21 cellular contexts compared by ENCODE assay signal in genomic region chr7:34523233-34523918, GRCh38.
DNase-seq lines count a peak whose midpoint lies in the region; ATAC-seq, FAIRE-seq and TF ChIP-seq lines count a peak whose summit lies in the region.
"Had no signal": no experiment of that assay in that cellular context is flagged by ENCODE, and none has a peak within 500 bp of the region (broad histone marks: within the 10 kb centered on the region; RNA-seq: fewer than 3 reads in every experiment).

No MANE protein-coding gene starts in this region.

- H3K27ac ChIP-seq in ACC112 (ENCODE audit: low read depth, low read length) (peak overlapping the region; percentile 25; the same call in 1 of the 2 replicates), astrocyte (ENCODE audit: low read depth, low read length) (no peak overlapping the region)
- H3K27ac ChIP-seq: esophagus squamous epithelium, heart left ventricle, Peyer's patch, right atrium auricular region, suprapubic skin, vagina had no signal

- CTCF ChIA-PET in WTC11 (lab: Charles Lee) = no interaction called here

- H3K9ac ChIP-seq in astrocyte (ENCODE audit: low read length) = no peak overlapping the region

- peaks cover 10% of the 10 kb centered on the region for H3K9me3 Mint-ChIP-seq in astrocyte (ENCODE audit: unreplicated experiment)
- peaks cover 60% of the 10 kb centered on the region for H3K9me3 Mint-ChIP-seq in WTC11

- no peak overlapping the region for H2AFZ ChIP-seq in ACC112 (ENCODE audit: low read length, unreplicated experiment)
- no peak overlapping the region for H2AFZ ChIP-seq in astrocyte (ENCODE audit: low read depth, low read length)

- H3K36me3 ChIP-seq in ACC112 (ENCODE audit: insufficient read depth, low read length) (no peaks in the 10 kb centered on the region), astrocyte (ENCODE audit: insufficient read depth, low read length) (no peaks in the 10 kb centered on the region)
- H3K36me3 ChIP-seq: esophagus squamous epithelium, heart left ventricle, Peyer's patch, right atrium auricular region, suprapubic skin, vagina had no signal

- no peaks in the 10 kb centered on the region for H3K9me3 ChIP-seq in astrocyte (ENCODE audit: insufficient read depth, low read depth, low read length)
- H3K9me3 ChIP-seq: right atrium auricular region, suprapubic skin, vagina had no signal

- TF ChIP-seq CTCF in astrocyte (IDR thresholded peaks at IDR 0.05; ENCODE audit: insufficient read depth, low read depth, low read length) (no peak), WTC11 (IDR thresholded peaks at IDR 0.05) (no peak)

- ATAC-seq in WTC11 = no peak
- ATAC-seq: activated naive CD8-positive, alpha-beta T cell treated with anti-CD3 and anti-CD28 coated beads, Interleukin-2, amount 50 U/mL, for 24 hours; heart left ventricle had no signal

- no peaks in the 10 kb centered on the region for H3K79me2 ChIP-seq in ACC112 (ENCODE audit: control insufficient read depth, insufficient read depth, low read length, unreplicated experiment)
- H3K79me2 ChIP-seq in astrocyte (ENCODE audit: insufficient read depth, low read length) = no peaks in the 10 kb centered on the region

- no peaks in the 10 kb centered on the region for H3K27me3 ChIP-seq in ACC112 (ENCODE audit: insufficient read depth, low read length)
- no peaks in the 10 kb centered on the region for H3K27me3 ChIP-seq in astrocyte (ENCODE audit: insufficient read depth, low read length)
- H3K27me3 ChIP-seq: esophagus squamous epithelium, heart left ventricle, Peyer's patch, right atrium auricular region, suprapubic skin, vagina had no signal

- H3K36me3 Mint-ChIP-seq in astrocyte (ENCODE audit: low read depth, unreplicated experiment) (no peaks in the 10 kb centered on the region), WTC11 (peaks cover 16% of the 10 kb centered on the region)

- no peak overlapping the region for H3K4me2 ChIP-seq in astrocyte (ENCODE audit: low read length)

- H3K27me3 Mint-ChIP-seq in astrocyte (ENCODE audit: low read depth, unreplicated experiment) = no peaks in the 10 kb centered on the region
- no peaks in the 10 kb centered on the region for H3K27me3 Mint-ChIP-seq in WTC11 (ENCODE audit: low read depth)
- H3K27me3 Mint-ChIP-seq: activated naive CD8-positive, alpha-beta T cell treated with anti-CD3 and anti-CD28 coated beads, Interleukin-2, amount 50 U/mL, for 24 hours; central memory CD8-positive, alpha-beta T cell had no signal

- H3K4me3 ChIP-seq in ACC112 (ENCODE audit: low read depth, low read length) = no peak overlapping the region
- no peak overlapping the region for H3K4me3 ChIP-seq in astrocyte (ENCODE audit: insufficient read depth, low read depth, low read length)
- H3K4me3 ChIP-seq: esophagus squamous epithelium, heart left ventricle, Peyer's patch, right atrium auricular region, suprapubic skin, vagina had no signal

- H4K20me1 ChIP-seq in astrocyte (ENCODE audit: insufficient read depth, low read length) = no peaks in the 10 kb centered on the region

- POLR2A ChIA-PET in WTC11 (lab: Charles Lee) = no interaction called here

- DNase-seq in HS-5 (ENCODE audit: low read depth) (peak; percentile 88), astrocyte (ENCODE audit: low read depth) (peak; percentile 12), glomerular visceral epithelial cell (ENCODE audit: extremely low spot score) (peak; percentile 30), posterior cingulate gyrus (no peak), SK-N-DZ (ENCODE audit: low spot score) (no peak), WTC11 (ENCODE audit: low spot score) (no peak), mucosa of gallbladder (ENCODE audit: low spot score) (no peak)
- DNase-seq: activated naive CD8-positive, alpha-beta T cell treated with anti-CD3 and anti-CD28 coated beads, Interleukin-2, amount 50 U/mL, for 24 hours; DND-41; esophagus squamous epithelium; heart left ventricle; NCI-H1694; nucleus accumbens; Peyer's patch had no signal

- intact Hi-C loops in posterior cingulate gyrus (cut with DNase I) = no loop called here

- no peak for FAIRE-seq in astrocyte (lab: Jason Lieb, UNC)
- FAIRE-seq: GM19239, H54 had no signal

- no peak overlapping the region for H3K27ac Mint-ChIP-seq in astrocyte (ENCODE audit: unreplicated experiment)
- H3K27ac Mint-ChIP-seq in WTC11 = no peak overlapping the region
- H3K27ac Mint-ChIP-seq: activated naive CD8-positive, alpha-beta T cell treated with anti-CD3 and anti-CD28 coated beads, Interleukin-2, amount 50 U/mL, for 24 hours had no signal

- H3K4me1 Mint-ChIP-seq in astrocyte (ENCODE audit: low read depth, unreplicated experiment) (no peaks in the 10 kb centered on the region), WTC11 (no peaks in the 10 kb centered on the region)
- H3K4me1 Mint-ChIP-seq: activated naive CD8-positive, alpha-beta T cell treated with anti-CD3 and anti-CD28 coated beads, Interleukin-2, amount 50 U/mL, for 24 hours; central memory CD8-positive, alpha-beta T cell had no signal

- no peak overlapping the region for H3K4me3 Mint-ChIP-seq in astrocyte (ENCODE audit: unreplicated experiment)
- no peak overlapping the region for H3K4me3 Mint-ChIP-seq in WTC11
- H3K4me3 Mint-ChIP-seq: activated naive CD8-positive, alpha-beta T cell treated with anti-CD3 and anti-CD28 coated beads, Interleukin-2, amount 50 U/mL, for 24 hours; central memory CD8-positive, alpha-beta T cell had no signal

- no peaks in the 10 kb centered on the region for H3K4me1 ChIP-seq in ACC112 (ENCODE audit: control insufficient read depth, insufficient read depth, low read length, unreplicated experiment)
- no peaks in the 10 kb centered on the region for H3K4me1 ChIP-seq in astrocyte (ENCODE audit: insufficient read depth, low read length)
- H3K4me1 ChIP-seq: esophagus squamous epithelium, heart left ventricle, Peyer's patch, right atrium auricular region, suprapubic skin, vagina had no signal

TF ChIP-seq in WTC11, 78 proteins besides CTCF, POLR2A, EP300 and RAD21 (continues in another document):
- no peak for TF ChIP-seq ELF4 (CRISPR knock-in tag; IDR thresholded peaks at IDR 0.05; ENCODE audit: low read depth)
- TF ChIP-seq ZSCAN18 (CRISPR knock-in tag; IDR thresholded peaks at IDR 0.05) = no peak
- no peak for TF ChIP-seq JUN (CRISPR knock-in tag; IDR thresholded peaks at IDR 0.05)
- no peak for TF ChIP-seq ATF3 (CRISPR knock-in tag; conservative IDR thresholded peaks at IDR 0.05)
- no peak for TF ChIP-seq ZNF281 (CRISPR knock-in tag; IDR thresholded peaks at IDR 0.05)
- no peak for TF ChIP-seq GRHL2 (CRISPR knock-in tag; IDR thresholded peaks at IDR 0.05; ENCODE audit: insufficient replicate concordance, severe bottlenecking)
- no peak for TF ChIP-seq NFE2L1 (CRISPR knock-in tag; IDR thresholded peaks at IDR 0.05)
- TF ChIP-seq SMAD4 (CRISPR knock-in tag; IDR thresholded peaks at IDR 0.05) = no peak
- no peak for TF ChIP-seq FOXK1 (CRISPR knock-in tag; IDR thresholded peaks at IDR 0.05)
- TF ChIP-seq KAT7 (CRISPR knock-in tag; IDR thresholded peaks at IDR 0.05; ENCODE audit: borderline replicate concordance) = no peak
- no peak for TF ChIP-seq FOXP4 (CRISPR knock-in tag; IDR thresholded peaks at IDR 0.05)

Comparison
In these comparisons a context has a peak if more than half of its experiments do, and no peak if none do; other contexts are left out.
1. DNase-seq: peak in HS-5 (single experiment), astrocyte (single experiment) and glomerular visceral epithelial cell (single experiment); none in posterior cingulate gyrus (0 of 10), SK-N-DZ (single experiment), WTC11 (single experiment) and mucosa of gallbladder (single experiment).